In genomic region chr2:141508086-141508749, GRCh38 we compare ENCODE assay signal across 22 cellular contexts.
"Had no signal": no experiment of that assay in that cellular context is flagged by ENCODE, and none has a peak within 500 bp of the region (broad histone marks: within the 10 kb centered on the region; RNA-seq: fewer than 3 reads in every experiment).

No MANE protein-coding gene starts in this region.

- H3K9me3 ChIP-seq: ascending aorta, MG63, SJSA1 had no signal

- H3K27ac ChIP-seq: ascending aorta, SJSA1 had no signal

- H3K36me3 Mint-ChIP-seq: activated naive CD8-positive, alpha-beta T cell treated with anti-CD3 and anti-CD28 coated beads, Interleukin-2, amount 10 ng/mL, durations not matched to agents 7 days and 5 days; brain had no signal

- H3K4me1 ChIP-seq: ascending aorta, SJSA1 had no signal

- FAIRE-seq: RCC 7860 had no signal

- H3K27ac Mint-ChIP-seq: activated CD4-positive, alpha-beta T cell treated with anti-CD3 and anti-CD28 coated beads for 36 hours; activated CD8-positive, alpha-beta T cell treated with anti-CD3 and anti-CD28 coated beads, Interleukin-2, amount 10 ng/mL, durations not matched to agents 7 days and 5 days; activated naive CD8-positive, alpha-beta T cell treated with anti-CD3 and anti-CD28 coated beads, Interleukin-2, amount 10 ng/mL, durations not matched to agents 7 days and 5 days; brain; T-helper 17 cell had no signal

- H3K9me3 Mint-ChIP-seq: activated naive CD8-positive, alpha-beta T cell treated with anti-CD3 and anti-CD28 coated beads, Interleukin-2, amount 10 ng/mL, durations not matched to agents 7 days and 5 days; brain had no signal

- H3K4me1 Mint-ChIP-seq: activated CD4-positive, alpha-beta T cell treated with anti-CD3 and anti-CD28 coated beads for 36 hours; activated naive CD8-positive, alpha-beta T cell treated with anti-CD3 and anti-CD28 coated beads, Interleukin-2, amount 10 ng/mL, durations not matched to agents 7 days and 5 days; central memory CD8-positive, alpha-beta T cell; T-helper 17 cell had no signal

- H3K4me3 Mint-ChIP-seq: activated CD4-positive, alpha-beta T cell treated with anti-CD3 and anti-CD28 coated beads for 36 hours; activated CD8-positive, alpha-beta T cell treated with anti-CD3 and anti-CD28 coated beads, Interleukin-2, amount 10 ng/mL, durations not matched to agents 7 days and 5 days; activated naive CD8-positive, alpha-beta T cell treated with anti-CD3 and anti-CD28 coated beads, Interleukin-2, amount 10 ng/mL, durations not matched to agents 7 days and 5 days; brain; central memory CD8-positive, alpha-beta T cell; T-helper 17 cell had no signal

- ATAC-seq: activated CD4-positive, alpha-beta T cell treated with anti-CD3 and anti-CD28 coated beads for 36 hours; activated CD8-positive, alpha-beta T cell treated with anti-CD3 and anti-CD28 coated beads, Interleukin-2, amount 10 ng/mL, durations not matched to agents 7 days and 5 days; T-helper 17 cell had no signal

- H3K4me3 ChIP-seq: ascending aorta, MG63, SJSA1 had no signal

- H3K27me3 Mint-ChIP-seq: activated CD4-positive, alpha-beta T cell treated with anti-CD3 and anti-CD28 coated beads for 36 hours; activated naive CD8-positive, alpha-beta T cell treated with anti-CD3 and anti-CD28 coated beads, Interleukin-2, amount 10 ng/mL, durations not matched to agents 7 days and 5 days; brain; central memory CD8-positive, alpha-beta T cell; T-helper 17 cell had no signal

- DNase-seq: activated CD4-positive, alpha-beta T cell treated with anti-CD3 and anti-CD28 coated beads for 36 hours; activated CD4-positive, alpha-beta T cell treated with anti-CD3 and anti-CD28 coated beads, Interleukin-2, amount 50 U/mL, for 4 hours; activated CD8-positive, alpha-beta memory T cell treated with anti-CD3 and anti-CD28 coated beads, Interleukin-2, amount 50 U/mL, for 48 hours; activated CD8-positive, alpha-beta T cell treated with anti-CD3 and anti-CD28 coated beads, Interleukin-2, amount 10 ng/mL, durations not matched to agents 7 days and 5 days; activated naive CD4-positive, alpha-beta T cell treated with anti-CD3 and anti-CD28 coated beads, Interleukin-2, amount 50 U/mL, for 16 hours; activated naive CD8-positive, alpha-beta T cell treated with anti-CD3 and anti-CD28 coated beads, Interleukin-2, amount 10 ng/mL, durations not matched to agents 7 days and 5 days; activated T-cell treated with anti-CD3 and anti-CD28 coated beads, Interleukin-2, amount 50 U/mL, for 1 hour; MG63; NCI-H1105 treated with DMSO at 0.1 percent for 48 hours; NCI-H1436 treated with DMSO at 0.1 percent for 48 hours; NCI-H187; NCI-H2081; NCI-H446; NCI-H524; SHP77; T-helper 17 cell; T-helper 9 cell had no signal
